Comparison of ENCODE assay signal across 13 cellular contexts in the genomic region with DNA sequence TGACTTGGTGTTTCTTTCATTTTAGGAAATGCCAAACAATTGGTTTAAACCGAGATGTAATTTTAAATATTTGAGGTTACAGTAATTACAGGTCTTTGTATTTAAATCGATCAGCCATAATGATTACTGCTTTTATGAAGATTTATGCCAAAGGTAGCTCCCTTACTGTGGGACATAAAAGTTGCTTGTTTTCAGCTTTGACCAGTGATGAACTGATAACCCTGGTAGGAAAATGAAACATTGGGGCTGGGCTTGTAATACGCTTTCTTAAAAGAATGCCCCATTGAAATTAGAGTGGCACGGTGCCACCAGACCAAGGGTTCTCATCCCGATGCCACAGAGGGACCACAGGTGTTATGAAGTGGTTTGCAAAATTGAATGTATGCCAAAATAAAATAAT. TPM values are rescaled to one million over a fixed set of nuclear protein-coding genes. Genes with fewer than 3 reads are reported as not detected.
DNase-seq lines count a peak whose midpoint lies in the region; ATAC-seq and TF ChIP-seq lines count a peak whose summit lies in the region.
"Had no signal": no experiment of that assay in that cellular context is flagged by ENCODE, and none has a peak within 500 bp of the region (broad histone marks: within the 10 kb centered on the region; RNA-seq: fewer than 3 reads in every experiment).

No MANE protein-coding gene starts in this region.

- H3K27ac ChIP-seq in left ventricle myocardium inferior (replicated peaks), result peak overlapping the region; percentile 67
- H3K27ac ChIP-seq in body of pancreas, result peak overlapping the region in 3 of 4 donors; percentile 8 to 38 (median 8)
- H3K27ac ChIP-seq in aorta (ENCODE audit: low read depth in 1 of 2, low read length in 2 of 2), result peak overlapping the region; percentile 43 to 67

- H3K4me3 ChIP-seq in left ventricle myocardium inferior (peak overlapping the region; percentile 14), body of pancreas (no peak overlapping the region), aorta (ENCODE audit: low read length in 2 of 2) (peak overlapping the region in 1 of 2 donors; percentile 18)
- H3K4me3 ChIP-seq: MG63 had no signal

- ATAC-seq in Right ventricle myocardium superior (ENCODE audit: poor library complexity) (no peak), body of pancreas (peak; percentile 40), memory B cell (ENCODE audit: low read depth) (peak; percentile 12), aorta (ENCODE audit: low FRiP score) (no peak)
- ATAC-seq: stimulated activated effector memory CD8-positive, alpha-beta T cell treated with anti-CD3 and anti-CD28 coated beads, Interleukin-12 subunit alpha, Interleukin-12 subunit beta, amount 100 ng/mL, for 72 hours had no signal

- H3K4me3 Mint-ChIP-seq in memory B cell, result no peak overlapping the region
- no peak overlapping the region for H3K4me3 Mint-ChIP-seq in glutamatergic neuron (ENCODE audit: unreplicated experiment)
- H3K4me3 Mint-ChIP-seq: activated naive CD8-positive, alpha-beta T cell treated with anti-CD3 and anti-CD28 coated beads for 36 hours; stimulated activated effector memory CD8-positive, alpha-beta T cell treated with anti-CD3 and anti-CD28 coated beads, Interleukin-12 subunit alpha, Interleukin-12 subunit beta, amount 100 ng/mL, for 72 hours had no signal

- H3K9me3 Mint-ChIP-seq in memory B cell, result no peaks in the 10 kb centered on the region
- H3K9me3 Mint-ChIP-seq in glutamatergic neuron (ENCODE audit: unreplicated experiment), result no peaks in the 10 kb centered on the region
- H3K9me3 Mint-ChIP-seq: activated naive CD8-positive, alpha-beta T cell treated with anti-CD3 and anti-CD28 coated beads for 36 hours; stimulated activated effector memory CD8-positive, alpha-beta T cell treated with anti-CD3 and anti-CD28 coated beads, Interleukin-12 subunit alpha, Interleukin-12 subunit beta, amount 100 ng/mL, for 72 hours had no signal

- H3K36me3 ChIP-seq in left ventricle myocardium inferior (peaks cover 19% of the 10 kb centered on the region), body of pancreas (replicated peaks in 1 of 2; ENCODE audit: insufficient read depth in 1 of 2, low read depth in 2 of 2) (no peaks in the 10 kb centered on the region), aorta (ENCODE audit: control insufficient read depth in 1 of 2, insufficient read depth in 2 of 2, low read length in 1 of 2) (no peaks in the 10 kb centered on the region)

- H3K9me3 ChIP-seq in left ventricle myocardium inferior (replicated peaks), result no peaks in the 10 kb centered on the region
- H3K9me3 ChIP-seq in body of pancreas, result no peaks in the 10 kb centered on the region
- H3K9me3 ChIP-seq in aorta (ENCODE audit: control insufficient read depth, low read length), result no peaks in the 10 kb centered on the region
- H3K9me3 ChIP-seq: MG63 had no signal

- no peak for DNase-seq in left ventricle myocardium inferior
- no peak for DNase-seq in Right ventricle myocardium superior
- no peak for DNase-seq in body of pancreas
- no peak for DNase-seq in memory B cell (ENCODE audit: low spot score in 2 of 2)
- no peak for DNase-seq in aorta
- DNase-seq in glutamatergic neuron, result no peak
- DNase-seq in HK-2 (ENCODE audit: unreplicated experiment), result no peak
- no peak for DNase-seq in mucosa of gallbladder (ENCODE audit: low spot score)
- DNase-seq: activated CD4-positive, alpha-beta T cell treated with anti-CD3 and anti-CD28 coated beads for 4 hours; activated naive CD8-positive, alpha-beta T cell treated with anti-CD3 and anti-CD28 coated beads for 36 hours; MG63; stimulated activated CD4-positive, alpha-beta T cell treated with anti-CD3 and anti-CD28 coated beads, Interleukin-12 subunit alpha, Interleukin-12 subunit beta, amount 100 ng/mL, for 4 hours had no signal

- peaks cover 100% of the 10 kb centered on the region for H3K4me1 ChIP-seq in left ventricle myocardium inferior
- peaks cover 78% of the 10 kb centered on the region for H3K4me1 ChIP-seq in body of pancreas
- peaks cover 2 to 18% of the 10 kb centered on the region in 2 donors for H3K4me1 ChIP-seq in aorta (ENCODE audit: control insufficient read depth in 1 of 2, insufficient read depth in 2 of 2, low read length in 2 of 2)

- H3K27me3 Mint-ChIP-seq in memory B cell, result no peaks in the 10 kb centered on the region
- H3K27me3 Mint-ChIP-seq in glutamatergic neuron (ENCODE audit: unreplicated experiment), result no peaks in the 10 kb centered on the region
- H3K27me3 Mint-ChIP-seq: activated naive CD8-positive, alpha-beta T cell treated with anti-CD3 and anti-CD28 coated beads for 36 hours had no signal

- intact Hi-C loops in left ventricle myocardium inferior (cut with micrococcal nuclease), result loop anchor here (10.0 kb wide), 1 partner anchor 48 kb away; no protein-coding TSS in a partner anchor
- intact Hi-C loops in Right ventricle myocardium superior (cut with DNase I), result no loop called here
- intact Hi-C loops in body of pancreas (cut with DNase I), result no loop called here
- intact Hi-C loops in aorta (cut with DNase I), result loop anchor here in 1 of 2 donors (5.0 kb wide), 1 partner anchor 34 kb away; no protein-coding TSS in a partner anchor

- TF ChIP-seq CTCF in left ventricle myocardium inferior (IDR thresholded peaks at IDR 0.05; ENCODE audit: borderline replicate concordance), result no peak
- no peak for TF ChIP-seq CTCF in body of pancreas (IDR thresholded peaks at IDR 0.05)
- TF ChIP-seq CTCF in glutamatergic neuron (IDR thresholded peaks at IDR 0.05; ENCODE audit: partially characterized antibody, unreplicated experiment), result no peak

- H3K36me3 Mint-ChIP-seq in memory B cell, result peaks cover 29% of the 10 kb centered on the region
- no peaks in the 10 kb centered on the region for H3K36me3 Mint-ChIP-seq in glutamatergic neuron (ENCODE audit: unreplicated experiment)

- H3K4me1 Mint-ChIP-seq in memory B cell (peaks cover 60% of the 10 kb centered on the region), glutamatergic neuron (ENCODE audit: low read depth, unreplicated experiment) (peaks cover 19% of the 10 kb centered on the region)

- H3K27ac Mint-ChIP-seq in memory B cell, result peak overlapping the region; percentile 76
- no peak overlapping the region for H3K27ac Mint-ChIP-seq in glutamatergic neuron (ENCODE audit: unreplicated experiment)
- H3K27ac Mint-ChIP-seq: activated naive CD8-positive, alpha-beta T cell treated with anti-CD3 and anti-CD28 coated beads for 36 hours; stimulated activated effector memory CD8-positive, alpha-beta T cell treated with anti-CD3 and anti-CD28 coated beads, Interleukin-12 subunit alpha, Interleukin-12 subunit beta, amount 100 ng/mL, for 72 hours had no signal

- TF ChIP-seq POLR2A in body of pancreas (IDR thresholded peaks at IDR 0.05), result no peak

- 24 to 28% methylated on average over 5 of the region's 5 CpGs for WGBS in body of pancreas, 2 donors
- WGBS in aorta, 2 donors, result 37 to 40% methylated on average over 5 of the region's 5 CpGs

- H3K27me3 ChIP-seq in left ventricle myocardium inferior (ENCODE audit: low read depth) (no peaks in the 10 kb centered on the region), body of pancreas (no peaks in the 10 kb centered on the region), aorta (ENCODE audit: control insufficient read depth in 1 of 2, insufficient read depth in 2 of 2, low read length in 1 of 2) (no peaks in the 10 kb centered on the region)
- H3K27me3 ChIP-seq: MG63 had no signal

RNA-seq across cellular contexts. Expression of gene TNRC6A, which starts 7.3 kb away (rescaled TPM):
- 34.3 TPM for total RNA-seq in left ventricle myocardium inferior
- total RNA-seq in Right ventricle myocardium superior, result 35.6 TPM
- 10 to 100 TPM; 46.1 to 82.2 TPM for total RNA-seq in body of pancreas
- total RNA-seq in aorta, result 10 to 100 TPM; 74.8 to 98.3 TPM
- 10 to 100 TPM in 1 of 2 donors, 1 to 10 TPM in 1; 8.8 to 29.7 TPM for polyA plus RNA-seq in aorta
- total RNA-seq in glutamatergic neuron (ENCODE audit: unreplicated experiment), result 91.6 TPM
- 46.1 TPM for total RNA-seq in mucosa of gallbladder

Comparison
In these comparisons a context has a peak if more than half of its experiments do, and no peak if none do; other contexts are left out.
1. H3K27ac ChIP-seq: peak in every context shown above with its lines; median percentile 67 in left ventricle myocardium inferior; 55 in aorta; 8 in body of pancreas.
2. ATAC-seq: peak in body of pancreas (single experiment) and memory B cell (single experiment); none in Right ventricle myocardium superior (single experiment) and aorta (single experiment).